ENCODE assay signal across 11 cellular contexts in genomic region chr12:93879476-93880376, GRCh38.
DNase-seq lines count a peak whose midpoint lies in the region; ATAC-seq and TF ChIP-seq lines count a peak whose summit lies in the region.
"Had no signal": no experiment of that assay in that cellular context is flagged by ENCODE, and none has a peak within 500 bp of the region (broad histone marks: within the 10 kb centered on the region; RNA-seq: fewer than 3 reads in every experiment).

No MANE protein-coding gene starts in this region.

- no peaks in the 10 kb centered on the region for H3K36me3 ChIP-seq in fibroblast of lung (ENCODE audit: control insufficient read depth, insufficient read depth, low read length)

- no peaks in the 10 kb centered on the region for H3K27me3 Mint-ChIP-seq in natural killer cell treated with Interleukin-12 subunit alpha and Interleukin-12 subunit beta and Interleukin-15 and Interleukin-18, amount 100 ng/mL, for 72 hours
- H3K27me3 Mint-ChIP-seq: T-cell had no signal

- peak; percentile 95 for DNase-seq in EH (ENCODE audit: low read depth)
- DNase-seq in NCI-H1694 treated with DMSO at 0.1 percent for 48 hours (lab: John Stamatoyannopoulos, UW): peak; percentile 62
- peak; percentile 55 to 97 for DNase-seq in fibroblast of lung (ENCODE audit: low read depth in 2 of 2)
- DNase-seq in natural killer cell treated with Interleukin-12 subunit alpha and Interleukin-12 subunit beta and Interleukin-15 and Interleukin-18, amount 100 ng/mL, for 72 hours (ENCODE audit: low spot score): no peak
- no peak for DNase-seq in substantia nigra (lab: John Stamatoyannopoulos, UW)
- DNase-seq in G401 (ENCODE audit: low spot score): no peak
- DNase-seq in SIG-M5 treated with dmso at 0.1 percent for 504 hours (lab: John Stamatoyannopoulos, UW; ENCODE audit: unreplicated experiment): no peak
- DNase-seq: NCI-H82; stimulated activated naive CD4-positive, alpha-beta T cell treated with Interleukin-2 at 50 U/mL for 16 hours; T-cell had no signal

- no peak overlapping the region for H2AFZ ChIP-seq in fibroblast of lung (ENCODE audit: low read length)

- no peaks in the 10 kb centered on the region for H4K20me1 ChIP-seq in fibroblast of lung (ENCODE audit: control insufficient read depth, extremely low read depth, insufficient read depth, low read length)

- no peak overlapping the region for H3K9ac ChIP-seq in fibroblast of lung (ENCODE audit: insufficient read depth, low read length)

- no peak overlapping the region for H3K4me3 ChIP-seq in fibroblast of lung (replicated peaks in 1 of 4; ENCODE audit: control extremely low read depth in 1 of 4, insufficient read depth in 1 of 4, low read depth in 3 of 4, low read length in 4 of 4)

- no peak for TF ChIP-seq CTCF in fibroblast of lung (conservative IDR thresholded peaks at IDR 0.05 in 1 of 2, IDR thresholded peaks at IDR 0.05 in 1 of 2; ENCODE audit: low read depth in 1 of 2, low read length in 2 of 2)

- ATAC-seq in natural killer cell treated with Interleukin-12 subunit alpha and Interleukin-12 subunit beta and Interleukin-15 and Interleukin-18, amount 100 ng/mL, for 72 hours: no peak
- ATAC-seq in GM18909 (IDR thresholded peaks at IDR 0.05; ENCODE audit: poor library complexity, unreplicated experiment): no peak

- H3K4me1 ChIP-seq in fibroblast of lung (ENCODE audit: control insufficient read depth, extremely low read depth, insufficient read depth, low read length): peaks cover 2% of the 10 kb centered on the region

- H3K27ac ChIP-seq in fibroblast of lung (ENCODE audit: insufficient read depth, low read length): no peak overlapping the region
- no peak overlapping the region for H3K27ac ChIP-seq in substantia nigra (ENCODE audit: low read depth, low read length, poor library complexity, severe bottlenecking)

- no peaks in the 10 kb centered on the region for H3K79me2 ChIP-seq in fibroblast of lung (ENCODE audit: control insufficient read depth, insufficient read depth, low read length)

- peaks cover 12 to 14% of the 10 kb centered on the region in 2 donors for H3K4me1 Mint-ChIP-seq in natural killer cell treated with Interleukin-12 subunit alpha and Interleukin-12 subunit beta and Interleukin-15 and Interleukin-18, amount 100 ng/mL, for 72 hours (ENCODE audit: low read depth in 2 of 2)

- no peaks in the 10 kb centered on the region for H3K27me3 ChIP-seq in fibroblast of lung (ENCODE audit: control insufficient read depth, insufficient read depth, low read length)

- peaks cover 22% of the 10 kb centered on the region for H3K36me3 Mint-ChIP-seq in natural killer cell treated with Interleukin-12 subunit alpha and Interleukin-12 subunit beta and Interleukin-15 and Interleukin-18, amount 100 ng/mL, for 72 hours

- no peak overlapping the region for H3K4me3 Mint-ChIP-seq in natural killer cell treated with Interleukin-12 subunit alpha and Interleukin-12 subunit beta and Interleukin-15 and Interleukin-18, amount 100 ng/mL, for 72 hours

- in situ Hi-C loops in G401 (cut with HindIII; ENCODE audit: low sequenced_read_pairs): no loop called here

- H3K9me3 ChIP-seq in fibroblast of lung (ENCODE audit: control insufficient read depth, insufficient read depth, low read depth, low read length): no peaks in the 10 kb centered on the region

- H3K27ac Mint-ChIP-seq in natural killer cell treated with Interleukin-12 subunit alpha and Interleukin-12 subunit beta and Interleukin-15 and Interleukin-18, amount 100 ng/mL, for 72 hours: peak overlapping the region; percentile 67 to 81

- no peak overlapping the region for H3K4me2 ChIP-seq in fibroblast of lung (ENCODE audit: extremely low read depth, insufficient read depth, low read length)

- H3K9me3 Mint-ChIP-seq in natural killer cell treated with Interleukin-12 subunit alpha and Interleukin-12 subunit beta and Interleukin-15 and Interleukin-18, amount 100 ng/mL, for 72 hours: peaks cover 11% of the 10 kb centered on the region

Comparison
In these comparisons a context has a peak if more than half of its experiments do, and no peak if none do; other contexts are left out.
1. DNase-seq: peak in EH (single experiment), NCI-H1694 treated with DMSO at 0.1 percent for 48 hours (single experiment) and fibroblast of lung (2 of 2); none in natural killer cell treated with Interleukin-12 subunit alpha and Interleukin-12 subunit beta and Interleukin-15 and Interleukin-18, amount 100 ng/mL, for 72 hours (single experiment), substantia nigra (0 of 49), G401 (single experiment) and SIG-M5 treated with dmso at 0.1 percent for 504 hours (single experiment).